ENCODE assay signal across 8 cellular contexts in the genomic region with DNA sequence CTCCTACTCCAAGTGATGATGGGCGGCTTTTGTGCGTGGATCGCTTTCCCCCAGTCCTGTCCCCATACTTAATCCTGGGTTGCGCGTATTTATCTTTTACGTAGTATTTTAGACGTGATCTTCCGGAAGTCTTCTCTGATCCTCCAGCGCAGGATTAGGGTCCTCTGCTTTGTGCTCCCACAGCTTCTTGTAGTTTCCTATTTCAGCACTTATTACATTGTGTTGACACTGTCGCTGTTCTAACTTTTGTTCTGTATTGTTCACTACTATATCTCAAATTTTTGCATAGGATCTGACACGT. TPM values are rescaled to one million over a fixed set of nuclear protein-coding genes. Genes with fewer than 3 reads are reported as not detected.
DNase-seq lines count a peak whose midpoint lies in the region; ATAC-seq and TF ChIP-seq lines count a peak whose summit lies in the region.

No MANE protein-coding gene starts in this region.

- no peaks in the 10 kb centered on the region for H3F3A ChIP-seq in neural cell (ENCODE audit: insufficient read depth, low read length, poor library complexity, severe bottlenecking)

- peaks cover 43% of the 10 kb centered on the region for H3K36me3 ChIP-seq in CD4-positive, alpha-beta memory T cell (ENCODE audit: insufficient read depth, low read length)
- H3K36me3 ChIP-seq in KOPT-K1 (ENCODE audit: insufficient read depth, low read length) (peaks cover 67% of the 10 kb centered on the region), neural cell (ENCODE audit: insufficient read depth, low read length) (peaks cover 5% of the 10 kb centered on the region)

- TF ChIP-seq EP300 in neural cell (conservative IDR thresholded peaks at IDR 0.05; ENCODE audit: poor library complexity, severe bottlenecking): no peak

- H4K20me1 ChIP-seq in neural cell (ENCODE audit: insufficient read depth): no peaks in the 10 kb centered on the region

- in situ Hi-C loops in G401 (cut with HindIII; ENCODE audit: low sequenced_read_pairs): no loop called here

- peaks cover 40% of the 10 kb centered on the region for H3K4me1 ChIP-seq in CD4-positive, alpha-beta memory T cell (ENCODE audit: insufficient read depth, low read length)

- DNase-seq in CD4-positive, alpha-beta memory T cell: no peak
- DNase-seq in G401 (ENCODE audit: low spot score) (no peak), NCI-H345 (lab: John Stamatoyannopoulos, UW) (no peak), NCI-H2081 (lab: John Stamatoyannopoulos, UW) (no peak)

- peaks cover 27 to 64% (median 44%) of the 10 kb centered on the region in 4 donors for H3K4me1 Mint-ChIP-seq in CD4-positive, alpha-beta memory T cell
- H3K4me1 Mint-ChIP-seq in dendritic cell treated with granulocyte-macrophage colony-stimulating factor and Interleukin-4, amounts not matched to agents 40 ng/mL and 50 ng/mL, for 4 days (ENCODE audit: low read depth): peaks cover 19% of the 10 kb centered on the region

- H3K9me3 ChIP-seq in CD4-positive, alpha-beta memory T cell (ENCODE audit: control insufficient read depth in 1 of 2, low read length in 2 of 2): no peaks in the 10 kb centered on the region
- H3K9me3 ChIP-seq in KOPT-K1 (ENCODE audit: insufficient read depth, low read length, poor library complexity, severe bottlenecking): no peaks in the 10 kb centered on the region
- no peaks in the 10 kb centered on the region for H3K9me3 ChIP-seq in neural cell (ENCODE audit: low read length)

- no peaks in the 10 kb centered on the region for H3K27me3 Mint-ChIP-seq in CD4-positive, alpha-beta memory T cell
- H3K27me3 Mint-ChIP-seq in dendritic cell treated with granulocyte-macrophage colony-stimulating factor and Interleukin-4, amounts not matched to agents 40 ng/mL and 50 ng/mL, for 4 days: no peaks in the 10 kb centered on the region

- peak overlapping the region; percentile 91 to 100 (median 100) for H3K27ac Mint-ChIP-seq in CD4-positive, alpha-beta memory T cell
- H3K27ac Mint-ChIP-seq in dendritic cell treated with granulocyte-macrophage colony-stimulating factor and Interleukin-4, amounts not matched to agents 40 ng/mL and 50 ng/mL, for 4 days: peak overlapping the region; percentile 97

- no peak for TF ChIP-seq RAD21 in neural cell (conservative IDR thresholded peaks at IDR 0.05)

- peak overlapping the region; percentile 97 to 100 (median 100) for H3K4me3 Mint-ChIP-seq in CD4-positive, alpha-beta memory T cell
- H3K4me3 Mint-ChIP-seq in dendritic cell treated with granulocyte-macrophage colony-stimulating factor and Interleukin-4, amounts not matched to agents 40 ng/mL and 50 ng/mL, for 4 days: peak overlapping the region; percentile 95

- H3K9me3 Mint-ChIP-seq in CD4-positive, alpha-beta memory T cell: peaks cover 0 to 4% (median 0%) of the 10 kb centered on the region in 8 donors
- no peaks in the 10 kb centered on the region for H3K9me3 Mint-ChIP-seq in dendritic cell treated with granulocyte-macrophage colony-stimulating factor and Interleukin-4, amounts not matched to agents 40 ng/mL and 50 ng/mL, for 4 days

- peak overlapping the region; percentile 77 for H3K9ac ChIP-seq in neural cell (ENCODE audit: low read length)

- CTCF ChIA-PET in CD4-positive, alpha-beta memory T cell (lab: Charles Lee; ENCODE audit: partially characterized antibody): interaction anchor here (1.0 to 2.8 kb wide), 11 partner anchors 10 to 296 kb away, joined by 3 to 22 read pairs (median 6); a partner anchor contains a TSS

- H3K9me2 ChIP-seq in neural cell (ENCODE audit: insufficient read depth, low read length): no peaks in the 10 kb centered on the region

- peak overlapping the region; percentile 81 for H2AFZ ChIP-seq in neural cell (ENCODE audit: low read depth, low read length)

- H3K36me3 Mint-ChIP-seq in CD4-positive, alpha-beta memory T cell: peaks cover 29 to 70% of the 10 kb centered on the region in 2 donors
- H3K36me3 Mint-ChIP-seq in dendritic cell treated with granulocyte-macrophage colony-stimulating factor and Interleukin-4, amounts not matched to agents 40 ng/mL and 50 ng/mL, for 4 days (ENCODE audit: low read depth): peaks cover 94% of the 10 kb centered on the region

- intact Hi-C loops in CD4-positive, alpha-beta memory T cell (cut with micrococcal nuclease): no loop called here
- intact Hi-C loops in dendritic cell treated with granulocyte-macrophage colony-stimulating factor and Interleukin-4, amounts not matched to agents 40 ng/mL and 50 ng/mL, for 4 days (cut with micrococcal nuclease): loop anchor here (5.0 kb wide), 1 partner anchor 44 kb away; a partner anchor contains a TSS

- no peaks in the 10 kb centered on the region for H3K27me3 ChIP-seq in CD4-positive, alpha-beta memory T cell (ENCODE audit: insufficient read depth, low read length)
- H3K27me3 ChIP-seq in neural cell (ENCODE audit: insufficient read depth, low read depth, low read length): no peaks in the 10 kb centered on the region

- peak overlapping the region; percentile 63 to 92 for H3K4me3 ChIP-seq in CD4-positive, alpha-beta memory T cell (ENCODE audit: low read length in 2 of 2)
- H3K4me3 ChIP-seq in neural cell (ENCODE audit: low read length): peak overlapping the region; percentile 99

- H3K27ac ChIP-seq in CD4-positive, alpha-beta memory T cell (ENCODE audit: low read depth, low read length): peak overlapping the region; percentile 92
- H3K27ac ChIP-seq in KOPT-K1 (ENCODE audit: low read depth, low read length, poor library complexity, severe bottlenecking): peak overlapping the region; percentile 79
- peak overlapping the region; percentile 88 for H3K27ac ChIP-seq in neural cell (ENCODE audit: low read length)

- peak overlapping the region; percentile 95 for H3K4me2 ChIP-seq in neural cell (ENCODE audit: low read length)

- POLR2A ChIA-PET in CD4-positive, alpha-beta memory T cell (lab: Charles Lee; ENCODE audit: partially characterized antibody): interaction anchor here (0.8 to 5.0 kb wide), 30 partner anchors 10 to 1087 kb away, joined by 3 to 74 read pairs (median 6); a partner anchor contains a TSS

- no peak for TF ChIP-seq CTCF in neural cell (IDR thresholded peaks at IDR 0.05; ENCODE audit: poor library complexity, severe bottlenecking)

- ATAC-seq in GM19023 (IDR thresholded peaks at IDR 0.05; ENCODE audit: unreplicated experiment): no peak

- peaks cover 20% of the 10 kb centered on the region for H3K79me2 ChIP-seq in neural cell (replicated peaks; ENCODE audit: insufficient read depth, low read length)

TF ChIP-seq in neural cell, 6 proteins besides CTCF, POLR2A, EP300 and RAD21:
- no peak for TF ChIP-seq EZH2 (IDR thresholded peaks at IDR 0.05; ENCODE audit: borderline replicate concordance, insufficient read depth, low read length, poor library complexity, severe bottlenecking)
- TF ChIP-seq MXI1 (conservative IDR thresholded peaks at IDR 0.05; ENCODE audit: poor library complexity, severe bottlenecking): no peak
- TF ChIP-seq TAF1 (IDR thresholded peaks at IDR 0.05; ENCODE audit: low read depth): no peak
- TF ChIP-seq POLR2AphosphoS5 (IDR thresholded peaks at IDR 0.05): no peak
- no peak for TF ChIP-seq SMC3 (conservative IDR thresholded peaks at IDR 0.05; ENCODE audit: poor library complexity)
- TF ChIP-seq, protein P1, sequence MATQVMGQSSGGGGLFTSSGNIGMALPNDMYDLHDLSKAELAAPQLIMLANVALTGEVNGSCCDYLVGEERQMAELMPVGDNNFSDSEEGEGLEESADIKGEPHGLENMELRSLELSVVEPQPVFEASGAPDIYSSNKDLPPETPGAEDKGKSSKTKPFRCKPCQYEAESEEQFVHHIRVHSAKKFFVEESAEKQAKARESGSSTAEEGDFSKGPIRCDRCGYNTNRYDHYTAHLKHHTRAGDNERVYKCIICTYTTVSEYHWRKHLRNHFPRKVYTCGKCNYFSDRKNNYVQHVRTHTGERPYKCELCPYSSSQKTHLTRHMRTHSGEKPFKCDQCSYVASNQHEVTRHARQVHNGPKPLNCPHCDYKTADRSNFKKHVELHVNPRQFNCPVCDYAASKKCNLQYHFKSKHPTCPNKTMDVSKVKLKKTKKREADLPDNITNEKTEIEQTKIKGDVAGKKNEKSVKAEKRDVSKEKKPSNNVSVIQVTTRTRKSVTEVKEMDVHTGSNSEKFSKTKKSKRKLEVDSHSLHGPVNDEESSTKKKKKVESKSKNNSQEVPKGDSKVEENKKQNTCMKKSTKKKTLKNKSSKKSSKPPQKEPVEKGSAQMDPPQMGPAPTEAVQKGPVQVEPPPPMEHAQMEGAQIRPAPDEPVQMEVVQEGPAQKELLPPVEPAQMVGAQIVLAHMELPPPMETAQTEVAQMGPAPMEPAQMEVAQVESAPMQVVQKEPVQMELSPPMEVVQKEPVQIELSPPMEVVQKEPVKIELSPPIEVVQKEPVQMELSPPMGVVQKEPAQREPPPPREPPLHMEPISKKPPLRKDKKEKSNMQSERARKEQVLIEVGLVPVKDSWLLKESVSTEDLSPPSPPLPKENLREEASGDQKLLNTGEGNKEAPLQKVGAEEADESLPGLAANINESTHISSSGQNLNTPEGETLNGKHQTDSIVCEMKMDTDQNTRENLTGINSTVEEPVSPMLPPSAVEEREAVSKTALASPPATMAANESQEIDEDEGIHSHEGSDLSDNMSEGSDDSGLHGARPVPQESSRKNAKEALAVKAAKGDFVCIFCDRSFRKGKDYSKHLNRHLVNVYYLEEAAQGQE (IDR thresholded peaks at IDR 0.05; ENCODE audit: borderline replicate concordance): no peak
TF ChIP-seq in neural cell: peak in this region for 0.

RNA-seq across cellular contexts. Expression of a gene that starts 0.5 kb away (rescaled TPM):
- total RNA-seq in CD4-positive, alpha-beta memory T cell: 100 to 1,000 TPM; 178 to 185 TPM
- polyA plus RNA-seq in CD4-positive, alpha-beta memory T cell: 100 to 1,000 TPM; 147 to 205 TPM
- polyA plus RNA-seq in neural cell: 202 and 264 TPM in 2 replicates
- 146 and 173 TPM in 2 replicates for polyA minus RNA-seq in neural cell
- total RNA-seq in G401 (2014; rRNA removed; shearing (Covaris generic)): 20.7 and 34.3 TPM in 2 replicates

RNA-seq across cellular contexts. Expression of a gene that starts 0.7 kb away (rescaled TPM):
- total RNA-seq in CD4-positive, alpha-beta memory T cell: 10 to 100 TPM; 38.0 TPM
- 100 to 1,000 TPM; 132 to 135 TPM for polyA plus RNA-seq in CD4-positive, alpha-beta memory T cell
- 131 and 162 TPM in 2 replicates for polyA plus RNA-seq in neural cell
- polyA minus RNA-seq in neural cell: 30.1 and 37.7 TPM in 2 replicates
- 75.7 and 84.8 TPM in 2 replicates for total RNA-seq in G401 (2014; rRNA removed; shearing (Covaris generic))

RNA-seq across cellular contexts. Expression of a gene that starts 8.8 kb away (rescaled TPM):
- 10 to 100 TPM; 50.0 to 56.3 TPM for total RNA-seq in CD4-positive, alpha-beta memory T cell
- polyA plus RNA-seq in CD4-positive, alpha-beta memory T cell: 10 to 100 TPM; 15.7 to 18.3 TPM
- 23.5 and 37.5 TPM in 2 replicates for polyA plus RNA-seq in neural cell
- polyA minus RNA-seq in neural cell: 5.1 and 9.1 TPM in 2 replicates
- total RNA-seq in G401 (2014; rRNA removed; shearing (Covaris generic)): 11.0 and 35.3 TPM in 2 replicates

RNA-seq across cellular contexts. Expression of a gene that starts 15.1 kb away (rescaled TPM):
- 1 to 10 TPM; 4.9 to 5.2 TPM for total RNA-seq in CD4-positive, alpha-beta memory T cell
- 1 to 10 TPM; 2.7 to 3.2 TPM for polyA plus RNA-seq in CD4-positive, alpha-beta memory T cell
- polyA plus RNA-seq in neural cell: 1.5 TPM in 1 of 2 replicates, not detected in the other
- polyA minus RNA-seq in neural cell: 0.49 TPM in 1 of 2 replicates, not detected in the other
- total RNA-seq in G401 (2014; rRNA removed; shearing (Covaris generic)): not detected in 2 replicates

RNA-seq across cellular contexts. Expression of a gene that starts 16.6 kb away (rescaled TPM):
- 10 to 100 TPM; 47.1 to 49.6 TPM for total RNA-seq in CD4-positive, alpha-beta memory T cell
- polyA plus RNA-seq in CD4-positive, alpha-beta memory T cell: 10 to 100 TPM; 12.4 to 19.5 TPM
- 20.4 and 20.7 TPM in 2 replicates for polyA plus RNA-seq in neural cell
- polyA minus RNA-seq in neural cell: 12.7 and 13.1 TPM in 2 replicates
- total RNA-seq in G401 (2014; rRNA removed; shearing (Covaris generic)): 19.3 and 27.2 TPM in 2 replicates
